Comparison of ENCODE assay signal across 21 cellular contexts in genomic region chr17:16925461-16926060, GRCh38. TPM values are rescaled to one million over a fixed set of nuclear protein-coding genes. Genes with fewer than 3 reads are reported as not detected.
DNase-seq lines count a peak whose midpoint lies in the region; ATAC-seq and TF ChIP-seq lines count a peak whose summit lies in the region.
"Had no signal": no experiment of that assay in that cellular context is flagged by ENCODE, and none has a peak within 500 bp of the region (broad histone marks: within the 10 kb centered on the region; RNA-seq: fewer than 3 reads in every experiment).

No MANE protein-coding gene starts in this region.

- ATAC-seq in left ventricle myocardium superior = no peak
- ATAC-seq in heart left ventricle = no peak
- no peak for ATAC-seq in memory B cell (ENCODE audit: low read depth)
- ATAC-seq in activated CD4-positive, alpha-beta T cell treated with anti-CD3 and anti-CD28 coated beads for 36 hours = no peak
- no peak for ATAC-seq in HG03432 (IDR thresholded peaks at IDR 0.05; ENCODE audit: unreplicated experiment)
- ATAC-seq: CD8-positive, alpha-beta T cell had no signal

- no peak overlapping the region for H3K4me3 Mint-ChIP-seq in memory B cell
- no peak overlapping the region for H3K4me3 Mint-ChIP-seq in activated CD4-positive, alpha-beta T cell treated with anti-CD3 and anti-CD28 coated beads for 36 hours
- H3K4me3 Mint-ChIP-seq: CD8-positive, alpha-beta T cell had no signal

- H3K4me3 ChIP-seq in heart left ventricle (no peak overlapping the region), coronary artery (no peak overlapping the region)
- H3K4me3 ChIP-seq: GM23248 had no signal

- H3K27me3 ChIP-seq in heart left ventricle = no peaks in the 10 kb centered on the region

- peaks cover 5% of the 10 kb centered on the region for H3K4me1 Mint-ChIP-seq in memory B cell
- H3K4me1 Mint-ChIP-seq in activated CD4-positive, alpha-beta T cell treated with anti-CD3 and anti-CD28 coated beads for 36 hours = peaks cover 5% of the 10 kb centered on the region

- H3K27me3 Mint-ChIP-seq in memory B cell = no peaks in the 10 kb centered on the region
- no peaks in the 10 kb centered on the region for H3K27me3 Mint-ChIP-seq in activated CD4-positive, alpha-beta T cell treated with anti-CD3 and anti-CD28 coated beads for 36 hours

- intact Hi-C loops in left ventricle myocardium superior (cut with micrococcal nuclease) = no loop called here
- intact Hi-C loops in heart left ventricle (cut with DNase I) = no loop called here
- intact Hi-C loops in activated CD4-positive, alpha-beta T cell treated with anti-CD3 and anti-CD28 coated beads for 36 hours (cut with DNase I, micrococcal nuclease) = no loop called here

- CTCF ChIA-PET in activated CD4-positive, alpha-beta T cell treated with anti-CD3 and anti-CD28 coated beads for 36 hours (lab: Charles Lee) = no interaction called here

- no peaks in the 10 kb centered on the region for H3K4me1 ChIP-seq in heart left ventricle

- H3K9me3 Mint-ChIP-seq in memory B cell = no peaks in the 10 kb centered on the region
- no peaks in the 10 kb centered on the region for H3K9me3 Mint-ChIP-seq in activated CD4-positive, alpha-beta T cell treated with anti-CD3 and anti-CD28 coated beads for 36 hours (ENCODE audit: low read depth)
- H3K9me3 Mint-ChIP-seq: CD8-positive, alpha-beta T cell had no signal

- TF ChIP-seq POLR2A in heart left ventricle (IDR thresholded peaks at IDR 0.05) = no peak

- no peaks in the 10 kb centered on the region for H3K36me3 ChIP-seq in heart left ventricle

- H3K27ac Mint-ChIP-seq in memory B cell = peak overlapping the region; percentile 11
- no peak overlapping the region for H3K27ac Mint-ChIP-seq in activated CD4-positive, alpha-beta T cell treated with anti-CD3 and anti-CD28 coated beads for 36 hours
- H3K27ac Mint-ChIP-seq: CD8-positive, alpha-beta T cell had no signal

- TF ChIP-seq CTCF in heart left ventricle (IDR thresholded peaks at IDR 0.05) = no peak
- no peak for TF ChIP-seq CTCF in coronary artery (IDR thresholded peaks at IDR 0.05)

- no peaks in the 10 kb centered on the region for H3K9me3 ChIP-seq in heart left ventricle

- 80 to 96% (median 96%) methylated on average over 3 to 15 of the region's 15 CpGs for WGBS in heart left ventricle, 4 donors

- H3K27ac ChIP-seq in heart left ventricle = no peak overlapping the region
- H3K27ac ChIP-seq in coronary artery = no peak overlapping the region
- H3K27ac ChIP-seq: GM23248, HL-60 had no signal

- DNase-seq in left ventricle myocardium superior (peak; percentile 12), heart left ventricle (no peak), coronary artery (ENCODE audit: low spot score) (peak; percentile 43), memory B cell (ENCODE audit: low spot score in 2 of 2) (no peak), NCI-H2081 treated with DMSO at 0.1 percent for 48 hours (lab: John Stamatoyannopoulos, UW) (no peak)
- no peak for DNase-seq in activated CD4-positive, alpha-beta T cell treated with anti-CD3 and anti-CD28 coated beads for 36 hours
- DNase-seq: DND-41; GF-D8; GM23248; KG1; NCI-H1048; NCI-H146; NCI-H345; NCI-H526 treated with DMSO at 0.1 percent for 48 hours; NK-92 treated with Interleukin-12 subunit alpha and Interleukin-12 subunit beta, amount 100 ng/mL, for 24 hours had no signal

- POLR2A ChIA-PET in activated CD4-positive, alpha-beta T cell treated with anti-CD3 and anti-CD28 coated beads for 36 hours (lab: Charles Lee) = no interaction called here

- peaks cover 4% of the 10 kb centered on the region for H3K36me3 Mint-ChIP-seq in memory B cell
- H3K36me3 Mint-ChIP-seq in activated CD4-positive, alpha-beta T cell treated with anti-CD3 and anti-CD28 coated beads for 36 hours (ENCODE audit: low read depth) = no peaks in the 10 kb centered on the region
- H3K36me3 Mint-ChIP-seq: CD8-positive, alpha-beta T cell had no signal

RNA-seq across cellular contexts. Expression of gene TNFRSF13B, which starts 46.4 kb away (rescaled TPM):
- not detected for total RNA-seq in left ventricle myocardium superior
- total RNA-seq in heart left ventricle = not detected
- polyA plus RNA-seq in heart left ventricle = not detected
- total RNA-seq in activated CD4-positive, alpha-beta T cell treated with anti-CD3 and anti-CD28 coated beads for 36 hours = not detected
- total RNA-seq: CD8-positive, alpha-beta T cell; GM23248; M059J had no signal
- polyA plus RNA-seq: AG04450, BJ, GM23248 had no signal

Comparison
In these comparisons a context has a peak if more than half of its experiments do, and no peak if none do; other contexts are left out.
1. DNase-seq: peak in left ventricle myocardium superior (single experiment) and coronary artery (single experiment); none in heart left ventricle (0 of 5), memory B cell (0 of 2), NCI-H2081 treated with DMSO at 0.1 percent for 48 hours (single experiment) and activated CD4-positive, alpha-beta T cell treated with anti-CD3 and anti-CD28 coated beads for 36 hours (single experiment).